8 cellular contexts compared by ENCODE assay signal in genomic region chr14:21917699-21918436, GRCh38.
DNase-seq lines count a peak whose midpoint lies in the region; ATAC-seq, FAIRE-seq and TF ChIP-seq lines count a peak whose summit lies in the region.

No MANE protein-coding gene starts in this region.

- H3K9ac ChIP-seq in astrocyte (ENCODE audit: low read length): no peak overlapping the region

- no peaks in the 10 kb centered on the region for H3K79me2 ChIP-seq in astrocyte (ENCODE audit: insufficient read depth, low read length)

- no peaks in the 10 kb centered on the region for H3K4me1 ChIP-seq in astrocyte (ENCODE audit: insufficient read depth, low read length)

- no peaks in the 10 kb centered on the region for H4K20me1 ChIP-seq in astrocyte (ENCODE audit: insufficient read depth, low read length)

- ATAC-seq in HG03432 (IDR thresholded peaks at IDR 0.05; ENCODE audit: unreplicated experiment): peak; percentile 72
- no peak for ATAC-seq in HG02884 (IDR thresholded peaks at IDR 0.05; ENCODE audit: unreplicated experiment)

- peak overlapping the region; percentile 49 for H3K4me2 ChIP-seq in astrocyte (ENCODE audit: low read length)

- peak; percentile 45 for FAIRE-seq in astrocyte (lab: Jason Lieb, UNC)

- peaks cover 6% of the 10 kb centered on the region for H3K4me1 Mint-ChIP-seq in astrocyte (ENCODE audit: low read depth, unreplicated experiment)

- H2AFZ ChIP-seq in astrocyte (ENCODE audit: low read depth, low read length): no peak overlapping the region

- H3K9me3 Mint-ChIP-seq in astrocyte (ENCODE audit: unreplicated experiment): peaks cover 1% of the 10 kb centered on the region

- peak; percentile 25 for DNase-seq in activated T-cell treated with anti-CD3 and anti-CD28 coated beads for 1 hour (ENCODE audit: low read depth)
- no peak for DNase-seq in activated T-cell treated with anti-CD3 and anti-CD28 coated beads, Interleukin-2, amount 50 U/mL, for 1 hour
- peak; percentile 71 for DNase-seq in SK-MEL-5 (ENCODE audit: low read depth, low spot score)
- DNase-seq in astrocyte (ENCODE audit: low read depth): peak; percentile 8
- DNase-seq in hippocampal formation (lab: John Stamatoyannopoulos, UW): peak; percentile 30 to 79
- DNase-seq in smooth muscle cell of the brain vasculature (ENCODE audit: low read depth, low spot score): peak; percentile 13

- H3K36me3 ChIP-seq in astrocyte (ENCODE audit: insufficient read depth, low read length): no peaks in the 10 kb centered on the region

- no peaks in the 10 kb centered on the region for H3K9me3 ChIP-seq in astrocyte (ENCODE audit: insufficient read depth, low read depth, low read length)

- TF ChIP-seq CTCF in astrocyte (IDR thresholded peaks at IDR 0.05; ENCODE audit: insufficient read depth, low read depth, low read length): peak; percentile 87

- H3K27me3 Mint-ChIP-seq in astrocyte (ENCODE audit: low read depth, unreplicated experiment): no peaks in the 10 kb centered on the region

- no peaks in the 10 kb centered on the region for H3K36me3 Mint-ChIP-seq in astrocyte (ENCODE audit: low read depth, unreplicated experiment)

- H3K27ac ChIP-seq in astrocyte (ENCODE audit: low read depth, low read length): no peak overlapping the region

- H3K4me3 ChIP-seq in astrocyte (ENCODE audit: insufficient read depth, low read depth, low read length): no peak overlapping the region

- no peak overlapping the region for H3K4me3 Mint-ChIP-seq in astrocyte (ENCODE audit: unreplicated experiment)

- no peak overlapping the region for H3K27ac Mint-ChIP-seq in astrocyte (ENCODE audit: unreplicated experiment)

- H3K27me3 ChIP-seq in astrocyte (ENCODE audit: insufficient read depth, low read length): no peaks in the 10 kb centered on the region

- in situ Hi-C loops in SK-MEL-5 (cut with HindIII; ENCODE audit: low pct_unique_long_range_greater_than_20kb, low sequenced_read_pairs): no loop called here
